ENCODE assay signal across 23 cellular contexts in genomic region chr12:12585115-12585862, GRCh38. TPM values are rescaled to one million over a fixed set of nuclear protein-coding genes. Genes with fewer than 3 reads are reported as not detected.
A peak's percentile ranks its signal among the peaks of the same experiment; 100 is the strongest.
DNase-seq lines count a peak whose midpoint lies in the region; ATAC-seq and TF ChIP-seq lines count a peak whose summit lies in the region.
"Had no signal": no experiment of that assay in that cellular context is flagged by ENCODE, and none has a peak within 500 bp of the region (broad histone marks: within the 10 kb centered on the region; RNA-seq: fewer than 3 reads in every experiment).

No MANE protein-coding gene starts in this region.

- intact Hi-C loops in left lung (cut with DNase I): no loop called here

- H3K4ac ChIP-seq in neuronal stem cell (ENCODE audit: low read length): no peak overlapping the region

- no peaks in the 10 kb centered on the region for H3K36me3 ChIP-seq in left lung
- H3K36me3 ChIP-seq in neuronal stem cell (replicated peaks in 1 of 2; ENCODE audit: control insufficient read depth in 2 of 2, insufficient read depth in 2 of 2, low read length in 2 of 2): no peaks in the 10 kb centered on the region
- H3K36me3 ChIP-seq: esophagus squamous epithelium, heart left ventricle, transverse colon had no signal

- no CpG with 5 or more reads among the region's 2 CpGs for WGBS in neuronal stem cell (ENCODE audit: extremely low coverage in 2 of 2, insufficient read length in 2 of 2, insufficient replicate concordance in 1 of 2), 2 donors

- peaks cover 12% of the 10 kb centered on the region for H3K4me1 Mint-ChIP-seq in WTC11
- peaks cover 15% of the 10 kb centered on the region for H3K4me1 Mint-ChIP-seq in endothelial cell (ENCODE audit: unreplicated experiment)
- H3K4me1 Mint-ChIP-seq: brain, nephron had no signal

- H3K14ac ChIP-seq in neuronal stem cell (ENCODE audit: low read length): no peak overlapping the region

- no peak overlapping the region; the same call in 1 of the 2 replicates for H3K27ac Mint-ChIP-seq in WTC11
- peak overlapping the region; percentile 55 for H3K27ac Mint-ChIP-seq in endothelial cell (ENCODE audit: unreplicated experiment)
- H3K27ac Mint-ChIP-seq: activated naive CD4-positive, alpha-beta T cell treated with anti-CD3 and anti-CD28 coated beads, Interleukin-2, amount 50 U/mL, for 72 hours; brain; nephron had no signal

- no peak overlapping the region for H2AK5ac ChIP-seq in neuronal stem cell (ENCODE audit: low read depth, low read length)

- no peak overlapping the region for H2BK120ac ChIP-seq in neuronal stem cell (ENCODE audit: low read depth, low read length)

- no peaks in the 10 kb centered on the region for H3K9me3 ChIP-seq in left lung
- no peaks in the 10 kb centered on the region for H3K9me3 ChIP-seq in neuronal stem cell (replicated peaks in 1 of 2; ENCODE audit: control insufficient read depth in 2 of 2, insufficient read depth in 1 of 2, low read depth in 1 of 2, low read length in 2 of 2)
- H3K9me3 ChIP-seq: esophagus squamous epithelium, heart left ventricle, transverse colon had no signal

- peak; percentile 55 for DNase-seq in A172 (ENCODE audit: low spot score)
- no peak for DNase-seq in WTC11 (ENCODE audit: low spot score)
- DNase-seq in endothelial cell (ENCODE audit: low spot score): peak; percentile 8
- no peak for DNase-seq in left lung
- no peak for DNase-seq in neuronal stem cell (ENCODE audit: low spot score)
- no peak for DNase-seq in DMS 273 treated with DMSO at 0.1 percent for 48 hours (lab: John Stamatoyannopoulos, UW)
- DNase-seq in activated T-cell treated with anti-CD3 and anti-CD28 coated beads, Interleukin-2, amount 50 U/mL, for 1 hour: no peak
- DNase-seq: 8988T; activated CD4-positive, alpha-beta T cell treated with anti-CD3 and anti-CD28 coated beads, Interleukin-2, amount 50 U/mL, for 48 hours; dorsolateral prefrontal cortex; esophagus squamous epithelium; heart left ventricle; mesendoderm; NCI-H1694 treated with DMSO at 0.1 percent for 48 hours; NCI-H345; stimulated activated naive CD4-positive, alpha-beta T cell; T-helper 1 cell; transverse colon had no signal

- POLR2A ChIA-PET in WTC11 (lab: Charles Lee): interaction anchor here (0.6 to 1.1 kb wide), 2 partner anchors 21 to 45 kb away, joined by 3 to 4 read pairs; no protein-coding TSS in a partner anchor

- no peak overlapping the region for H4K8ac ChIP-seq in neuronal stem cell (ENCODE audit: low read depth, low read length)

- no peak overlapping the region for H3K9ac ChIP-seq in neuronal stem cell (ENCODE audit: low read depth, low read length, poor library complexity)

- H3K4me1 ChIP-seq in left lung (peaks cover 0 to 28% of the 10 kb centered on the region in 2 donors), neuronal stem cell (ENCODE audit: control insufficient read depth in 2 of 2, insufficient read depth in 1 of 2, low read depth in 1 of 2, low read length in 2 of 2) (no peaks in the 10 kb centered on the region)

- no peak overlapping the region for H4K91ac ChIP-seq in neuronal stem cell (ENCODE audit: low read depth, low read length, poor library complexity)

- H3K27me3 ChIP-seq in left lung: no peaks in the 10 kb centered on the region
- peaks cover 0 to 14% (median 0%) of the 10 kb centered on the region in 3 experiments for H3K27me3 ChIP-seq in neuronal stem cell (ENCODE audit: control insufficient read depth in 3 of 3, insufficient read depth in 3 of 3, low read depth in 1 of 3, low read length in 3 of 3)
- H3K27me3 ChIP-seq: dorsolateral prefrontal cortex, esophagus squamous epithelium, heart left ventricle, transverse colon had no signal

- CTCF ChIA-PET in WTC11 (lab: Charles Lee): interaction anchor here (0.6 to 1.0 kb wide), 5 partner anchors 13 to 91 kb away, joined by 3 to 5 read pairs (median 3); no protein-coding TSS in a partner anchor

- H2BK15ac ChIP-seq in neuronal stem cell (ENCODE audit: low read length): no peak overlapping the region

- H2AFZ ChIP-seq in neuronal stem cell (ENCODE audit: low read length): no peak overlapping the region

- H3K9me3 Mint-ChIP-seq in WTC11: peaks cover 4% of the 10 kb centered on the region
- no peaks in the 10 kb centered on the region for H3K9me3 Mint-ChIP-seq in endothelial cell (ENCODE audit: unreplicated experiment)
- H3K9me3 Mint-ChIP-seq: brain, nephron had no signal

- H2BK12ac ChIP-seq in neuronal stem cell (ENCODE audit: low read length): no peak overlapping the region

- H2BK5ac ChIP-seq in neuronal stem cell (ENCODE audit: low read length): no peak overlapping the region

- no peak for TF ChIP-seq CTCF in WTC11 (IDR thresholded peaks at IDR 0.05)
- no peak for TF ChIP-seq CTCF in endothelial cell (IDR thresholded peaks at IDR 0.05; ENCODE audit: unreplicated experiment)
- TF ChIP-seq CTCF in left lung (IDR thresholded peaks at IDR 0.05): no peak

- ATAC-seq in WTC11: peak; percentile 59; the same call in 1 of the 2 replicates
- peak; percentile 11 for ATAC-seq in left lung
- no peak for ATAC-seq in GM19351 (IDR thresholded peaks at IDR 0.05; ENCODE audit: unreplicated experiment)
- ATAC-seq: activated naive CD4-positive, alpha-beta T cell treated with anti-CD3 and anti-CD28 coated beads, Interleukin-2, amount 50 U/mL, for 72 hours; heart left ventricle; Right ventricle myocardium inferior had no signal

- H3K4me3 ChIP-seq in left lung (no peak overlapping the region), neuronal stem cell (ENCODE audit: low read length in 2 of 2) (no peak overlapping the region)
- H3K4me3 ChIP-seq: dorsolateral prefrontal cortex, esophagus squamous epithelium, heart left ventricle, transverse colon had no signal

- H3K79me1 ChIP-seq in neuronal stem cell (ENCODE audit: low read depth, low read length): no peaks in the 10 kb centered on the region

- H3K23ac ChIP-seq in neuronal stem cell (ENCODE audit: low read depth, low read length, poor library complexity): no peak overlapping the region

- H3K4me3 Mint-ChIP-seq in WTC11 (no peak overlapping the region), endothelial cell (ENCODE audit: unreplicated experiment) (no peak overlapping the region)
- H3K4me3 Mint-ChIP-seq: brain, nephron had no signal

- H3K36me3 Mint-ChIP-seq in WTC11 (no peaks in the 10 kb centered on the region), endothelial cell (ENCODE audit: low read depth, unreplicated experiment) (no peaks in the 10 kb centered on the region)
- H3K36me3 Mint-ChIP-seq: activated naive CD4-positive, alpha-beta T cell treated with anti-CD3 and anti-CD28 coated beads, Interleukin-2, amount 50 U/mL, for 72 hours; brain had no signal

- no peaks in the 10 kb centered on the region for H3K27me3 Mint-ChIP-seq in WTC11 (ENCODE audit: low read depth)
- H3K27me3 Mint-ChIP-seq in endothelial cell (ENCODE audit: unreplicated experiment): peaks cover 2% of the 10 kb centered on the region

- H3K27ac ChIP-seq in left lung (no peak overlapping the region), neuronal stem cell (replicated peaks; ENCODE audit: low read length) (no peak overlapping the region)
- H3K27ac ChIP-seq: dorsolateral prefrontal cortex, heart left ventricle had no signal

- H3K4me2 ChIP-seq in neuronal stem cell (ENCODE audit: insufficient read depth, low read length, poor library complexity, severe bottlenecking): no peak overlapping the region

- H3K18ac ChIP-seq in neuronal stem cell (ENCODE audit: low read length): no peak overlapping the region

TF ChIP-seq in WTC11, 78 proteins besides CTCF, POLR2A, EP300 and RAD21 (continues in another document):
- TF ChIP-seq SMAD4 (CRISPR knock-in tag; IDR thresholded peaks at IDR 0.05) (no peak), ZNF138 (CRISPR knock-in tag; conservative IDR thresholded peaks at IDR 0.05) (no peak), HMGXB4 (CRISPR knock-in tag; IDR thresholded peaks at IDR 0.05) (no peak), ZNF219 (CRISPR knock-in tag; IDR thresholded peaks at IDR 0.05; ENCODE audit: borderline replicate concordance) (no peak), CREB1 (CRISPR knock-in tag; IDR thresholded peaks at IDR 0.05) (no peak), RELA (CRISPR knock-in tag; IDR thresholded peaks at IDR 0.05; ENCODE audit: borderline replicate concordance) (no peak)

RNA-seq across cellular contexts. Expression of gene DUSP16, which starts 22.6 kb away (rescaled TPM):
- 4.9 and 5.5 TPM in 2 replicates for total RNA-seq in A172 (2014; rRNA removed; shearing (Covaris generic))
- total RNA-seq in WTC11 (2021) (51.9 to 52.5 TPM (median 52.4 TPM) in 3 replicates), endothelial cell (ENCODE audit: unreplicated experiment) (12.9 TPM), left lung (10 to 100 TPM; 31.7 to 45.6 TPM)
- polyA plus RNA-seq in neuronal stem cell (2013, experiment 1 of 2): 16.5 TPM
- polyA plus RNA-seq in neuronal stem cell (2013, experiment 2 of 2): 16.2 TPM

RNA-seq across cellular contexts. Expression of gene CREBL2, which starts 26.4 kb away (rescaled TPM):
- total RNA-seq in A172 (2014; rRNA removed; shearing (Covaris generic)): 19.6 and 20.6 TPM in 2 replicates
- total RNA-seq in WTC11 (2021) (17.3 to 19.0 TPM (median 18.9 TPM) in 3 replicates), endothelial cell (ENCODE audit: unreplicated experiment) (26.9 TPM), left lung (10 to 100 TPM; 33.4 to 35.9 TPM)
- polyA plus RNA-seq in neuronal stem cell (2013, experiment 1 of 2): 19.1 TPM
- 18.8 TPM for polyA plus RNA-seq in neuronal stem cell (2013, experiment 2 of 2)

Comparison
In these comparisons a context has a peak if more than half of its experiments do, and no peak if none do; other contexts are left out.
1. DNase-seq: peak in A172 (single experiment) and endothelial cell (single experiment); none in WTC11 (single experiment), left lung (0 of 2), neuronal stem cell (single experiment), DMS 273 treated with DMSO at 0.1 percent for 48 hours (single experiment) and activated T-cell treated with anti-CD3 and anti-CD28 coated beads, Interleukin-2, amount 50 U/mL, for 1 hour (single experiment).